In genomic region chr9:123739387-123739786, GRCh38 we compare ENCODE assay signal across 23 cellular contexts.
"Had no signal": no experiment of that assay in that cellular context is flagged by ENCODE, and none has a peak within 500 bp of the region (broad histone marks: within the 10 kb centered on the region; RNA-seq: fewer than 3 reads in every experiment).

No MANE protein-coding gene starts in this region.

- H3K27ac ChIP-seq: heart left ventricle, spleen, suprapubic skin, tibial artery, upper lobe of right lung had no signal

- H3K27me3 ChIP-seq: heart left ventricle, spleen, suprapubic skin, tibial artery, upper lobe of right lung had no signal

- H3K4me3 ChIP-seq: heart left ventricle, spleen, suprapubic skin, tibial artery, upper lobe of right lung had no signal

- H3K36me3 ChIP-seq: heart left ventricle, spleen, suprapubic skin, tibial artery, upper lobe of right lung had no signal

- H3K9me3 ChIP-seq: heart left ventricle, spleen, suprapubic skin, tibial artery, upper lobe of right lung had no signal

- ATAC-seq: esophagus mucosa, heart left ventricle, left colon, right cardiac atrium, upper lobe of right lung had no signal

- DNase-seq: activated CD4-positive, alpha-beta memory T cell treated with anti-CD3 and anti-CD28 coated beads for 36 hours; activated CD4-positive, alpha-beta T cell treated with anti-CD3 and anti-CD28 coated beads for 48 hours; activated CD8-positive, alpha-beta memory T cell treated with anti-CD3 and anti-CD28 coated beads, Interleukin-2, amount 50 U/mL, for 48 hours; activated gamma-delta T cell treated with Interleukin-2 at 50 U/mL for 16 hours; activated naive CD4-positive, alpha-beta T cell treated with anti-CD3 and anti-CD28 coated beads, Interleukin-2, amount 50 U/mL, for 16 hours; activated T-cell treated with anti-CD3 and anti-CD28 coated beads, Interleukin-2, amount 50 U/mL, for 24 hours; caudate nucleus; foreskin fibroblast; heart left ventricle; hypothalamus; immature natural killer cell; kidney; left colon; mammary epithelial cell; posterior cingulate gyrus; right cardiac atrium; spleen; stimulated activated naive CD4-positive, alpha-beta T cell; tibial artery; upper lobe of right lung had no signal

- FAIRE-seq: kidney, TTC549 had no signal
